In genomic region chr19:57757941-57758340, GRCh38 we compare ENCODE assay signal across 2 cellular contexts.
TF ChIP-seq lines count a peak whose summit lies in the region.

No MANE protein-coding gene starts in this region.

TF ChIP-seq in A549, 52 proteins besides CTCF, POLR2A, EP300 and RAD21:
- no peak for TF ChIP-seq ZC3H11A (IDR thresholded peaks at IDR 0.05)
- peak; percentile 87 for TF ChIP-seq MAFK (IDR thresholded peaks at IDR 0.05; ENCODE audit: partially characterized antibody)
- no peak for TF ChIP-seq HMGXB4 (CRISPR knock-in tag; IDR thresholded peaks at IDR 0.05; ENCODE audit: borderline replicate concordance)
- no peak for TF ChIP-seq JUN (IDR thresholded peaks at IDR 0.05)
TF ChIP-seq in A549: peak in this region for 1.

TF ChIP-seq in K562, 482 proteins besides CTCF, POLR2A, EP300 and RAD21:
- TF ChIP-seq C11orf30 (IDR thresholded peaks at IDR 0.05; ENCODE audit: low read depth) (peak; percentile 33; the same call in 1 of the 2 replicates), TFAM (CRISPR knock-in tag; conservative IDR thresholded peaks at IDR 0.05) (no peak), RBM22 (IDR thresholded peaks at IDR 0.05; ENCODE audit: low read depth, low read length, poor library complexity, severe bottlenecking) (no peak), ZNF316 (IDR thresholded peaks at IDR 0.05) (peak; percentile 69), MAFG (tag; conservative IDR thresholded peaks at IDR 0.05) (peak; percentile 37; the same call in 1 of the 2 replicates), ZNF592 (IDR thresholded peaks at IDR 0.05) (no peak), ATF1 (CRISPR knock-in tag; IDR thresholded peaks at IDR 0.05) (no peak), ATF1 (tag; IDR thresholded peaks at IDR 0.05) (no peak), RBM34 (IDR thresholded peaks at IDR 0.05; ENCODE audit: borderline replicate concordance, insufficient read depth, low read length) (no peak), MAFF (IDR thresholded peaks at IDR 0.05; ENCODE audit: low read length) (peak; percentile 4; the same call in 1 of the 2 replicates)
